ENCODE assay signal across 15 cellular contexts in genomic region chr10:71705582-71705981, GRCh38. TPM values are rescaled to one million over a fixed set of nuclear protein-coding genes. Genes with fewer than 3 reads are reported as not detected.
"Had no signal": no experiment of that assay in that cellular context is flagged by ENCODE, and none has a peak within 500 bp of the region (broad histone marks: within the 10 kb centered on the region; RNA-seq: fewer than 3 reads in every experiment).

No MANE protein-coding gene starts in this region.

- ATAC-seq: heart right ventricle, left lung had no signal

- DNase-seq: activated CD4-positive, CD25-positive, alpha-beta regulatory T cell; activated gamma-delta T cell treated with Interleukin-2 at 50 U/mL for 16 hours; activated naive CD8-positive, alpha-beta T cell treated with anti-CD3 and anti-CD28 coated beads for 36 hours; activated T-cell treated with anti-CD3 and anti-CD28 coated beads, Interleukin-2, amount 50 U/mL, for 48 hours; heart right ventricle; islet precursor cell; left lung; mesenchymal stem cell; stimulated activated CD4-positive, alpha-beta T cell treated with anti-CD3 and anti-CD28 coated beads, Interleukin-4, amount 100 ng/mL, for 1 hour; T-helper 2 cell; uterus had no signal

- H3K9me3 ChIP-seq: heart right ventricle, left lung, uterus had no signal

- H3K27me3 ChIP-seq: heart right ventricle, left lung, uterus had no signal

- H3K4me1 ChIP-seq: uterus had no signal

- H3K27ac ChIP-seq: left lung, uterus had no signal

- FAIRE-seq: frontal cortex, TTC549 had no signal

- H3K36me3 ChIP-seq: heart right ventricle, left lung, uterus had no signal

- H3K4me3 ChIP-seq: heart right ventricle, left lung, uterus had no signal

RNA-seq across cellular contexts. Expression of gene C10orf105, which starts 14.0 kb away (rescaled TPM):
- total RNA-seq: chondrocyte, frontal cortex, pulmonary artery endothelial cell had no signal
